Comparison of ENCODE assay signal across 1 cellular context in genomic region chr14:59189822-59190368, GRCh38.
TF ChIP-seq lines count a peak whose summit lies in the region.

No MANE protein-coding gene starts in this region.

TF ChIP-seq in HEK293, 187 proteins besides CTCF, POLR2A, EP300 and RAD21 (continued from another document):
- TF ChIP-seq ZNF449 (tag by site-specific recombination; IDR thresholded peaks at IDR 0.05) (no peak), ZNF146 (tag by site-specific recombination; IDR thresholded peaks at IDR 0.05) (no peak)
